Comparison of ENCODE assay signal across 1 cellular context in genomic region chr1:232950197-232950918, GRCh38.
TF ChIP-seq lines count a peak whose summit lies in the region.

A gene with protein sequence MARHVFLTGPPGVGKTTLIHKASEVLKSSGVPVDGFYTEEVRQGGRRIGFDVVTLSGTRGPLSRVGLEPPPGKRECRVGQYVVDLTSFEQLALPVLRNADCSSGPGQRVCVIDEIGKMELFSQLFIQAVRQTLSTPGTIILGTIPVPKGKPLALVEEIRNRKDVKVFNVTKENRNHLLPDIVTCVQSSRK (plus strand): TSS chr1:232950611. CDS start chr1:232950711, 100 bp downstream.

TF ChIP-seq in HEK293, 187 proteins besides CTCF, POLR2A, EP300 and RAD21 (continued from another document and continues in another):
- TF ChIP-seq PRDM4 (tag by site-specific recombination; IDR thresholded peaks at IDR 0.05) (no peak), ZNF843 (tag by site-specific recombination; IDR thresholded peaks at IDR 0.05) (no peak), ZBTB21 (tag by site-specific recombination; IDR thresholded peaks at IDR 0.05) (no peak), ZNF600 (tag by site-specific recombination; IDR thresholded peaks at IDR 0.05) (peak; percentile 85), ZNF114 (tag by site-specific recombination; IDR thresholded peaks at IDR 0.05) (no peak), ZFHX2 (tag by site-specific recombination; conservative IDR thresholded peaks at IDR 0.05) (peak; percentile 72), ZNF76 (tag by site-specific recombination; IDR thresholded peaks at IDR 0.05; ENCODE audit: borderline replicate concordance, low read depth) (no peak; the same call in 1 of the 2 replicates), PBX3 (CRISPR knock-in tag; IDR thresholded peaks at IDR 0.05) (no peak), ZNF248 (tag by site-specific recombination; IDR thresholded peaks at IDR 0.05) (no peak), IKZF3 (tag by site-specific recombination; IDR thresholded peaks at IDR 0.05) (0 out of 2 replicates have a peak, but pooled peaks have one; percentile 37), FEZF1 (tag by site-specific recombination; IDR thresholded peaks at IDR 0.05) (no peak), ZNF530 (tag by site-specific recombination; IDR thresholded peaks at IDR 0.05; ENCODE audit: low read depth) (no peak), ZNF521 (tag by site-specific recombination; IDR thresholded peaks at IDR 0.05) (no peak), ZIC2 (tag by site-specific recombination; IDR thresholded peaks at IDR 0.05) (no peak), ZNF585B (tag by site-specific recombination; IDR thresholded peaks at IDR 0.05) (no peak), MZF1 (tag by site-specific recombination; IDR thresholded peaks at IDR 0.05; ENCODE audit: borderline replicate concordance) (peak; percentile 69; the same call in 1 of the 2 replicates), ZNF501 (tag by site-specific recombination; IDR thresholded peaks at IDR 0.05) (peak; percentile 80), PATZ1 (tag by site-specific recombination; IDR thresholded peaks at IDR 0.05) (peak; percentile 85), ATF2 (tag by site-specific recombination; IDR thresholded peaks at IDR 0.05; ENCODE audit: low read depth) (no peak), ZNF548 (tag by site-specific recombination; IDR thresholded peaks at IDR 0.05) (no peak), KLF7 (tag by site-specific recombination; IDR thresholded peaks at IDR 0.05; ENCODE audit: borderline replicate concordance) (no peak; the same call in 1 of the 2 replicates), ZNF292 (tag by site-specific recombination; IDR thresholded peaks at IDR 0.05; ENCODE audit: borderline replicate concordance, low read depth) (no peak), ZNF660 (tag by site-specific recombination; IDR thresholded peaks at IDR 0.05) (peak; percentile 27), ZNF416 (tag by site-specific recombination; IDR thresholded peaks at IDR 0.05) (no peak), ZEB2 (tag by site-specific recombination; IDR thresholded peaks at IDR 0.05) (no peak), ZNF24 (tag by site-specific recombination; IDR thresholded peaks at IDR 0.05) (no peak), ZXDB (tag by site-specific recombination; IDR thresholded peaks at IDR 0.05) (peak; percentile 45), ZNF558 (tag by site-specific recombination; IDR thresholded peaks at IDR 0.05) (no peak), ZNF140 (tag by site-specific recombination; IDR thresholded peaks at IDR 0.05) (no peak), ZNF16 (tag by site-specific recombination; IDR thresholded peaks at IDR 0.05; ENCODE audit: low read depth) (no peak), ZNF302 (tag by site-specific recombination; IDR thresholded peaks at IDR 0.05; ENCODE audit: low read depth) (no peak), ZNF133 (tag by site-specific recombination; IDR thresholded peaks at IDR 0.05) (no peak), ZFP69B (tag by site-specific recombination; IDR thresholded peaks at IDR 0.05) (no peak), BCL11B (tag by site-specific recombination; IDR thresholded peaks at IDR 0.05; ENCODE audit: low read depth) (peak; percentile 98), ZNF324 (tag by site-specific recombination; IDR thresholded peaks at IDR 0.05) (0 out of 2 replicates have a peak, but pooled peaks have one; percentile 19), ZNF366 (tag by site-specific recombination; conservative IDR thresholded peaks at IDR 0.05) (no peak)
- TF ChIP-seq, protein P1, sequence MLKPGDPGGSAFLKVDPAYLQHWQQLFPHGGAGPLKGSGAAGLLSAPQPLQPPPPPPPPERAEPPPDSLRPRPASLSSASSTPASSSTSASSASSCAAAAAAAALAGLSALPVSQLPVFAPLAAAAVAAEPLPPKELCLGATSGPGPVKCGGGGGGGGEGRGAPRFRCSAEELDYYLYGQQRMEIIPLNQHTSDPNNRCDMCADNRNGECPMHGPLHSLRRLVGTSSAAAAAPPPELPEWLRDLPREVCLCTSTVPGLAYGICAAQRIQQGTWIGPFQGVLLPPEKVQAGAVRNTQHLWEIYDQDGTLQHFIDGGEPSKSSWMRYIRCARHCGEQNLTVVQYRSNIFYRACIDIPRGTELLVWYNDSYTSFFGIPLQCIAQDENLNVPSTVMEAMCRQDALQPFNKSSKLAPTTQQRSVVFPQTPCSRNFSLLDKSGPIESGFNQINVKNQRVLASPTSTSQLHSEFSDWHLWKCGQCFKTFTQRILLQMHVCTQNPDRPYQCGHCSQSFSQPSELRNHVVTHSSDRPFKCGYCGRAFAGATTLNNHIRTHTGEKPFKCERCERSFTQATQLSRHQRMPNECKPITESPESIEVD (tag by site-specific recombination; IDR thresholded peaks at IDR 0.05): no peak
- TF ChIP-seq, protein P2, sequence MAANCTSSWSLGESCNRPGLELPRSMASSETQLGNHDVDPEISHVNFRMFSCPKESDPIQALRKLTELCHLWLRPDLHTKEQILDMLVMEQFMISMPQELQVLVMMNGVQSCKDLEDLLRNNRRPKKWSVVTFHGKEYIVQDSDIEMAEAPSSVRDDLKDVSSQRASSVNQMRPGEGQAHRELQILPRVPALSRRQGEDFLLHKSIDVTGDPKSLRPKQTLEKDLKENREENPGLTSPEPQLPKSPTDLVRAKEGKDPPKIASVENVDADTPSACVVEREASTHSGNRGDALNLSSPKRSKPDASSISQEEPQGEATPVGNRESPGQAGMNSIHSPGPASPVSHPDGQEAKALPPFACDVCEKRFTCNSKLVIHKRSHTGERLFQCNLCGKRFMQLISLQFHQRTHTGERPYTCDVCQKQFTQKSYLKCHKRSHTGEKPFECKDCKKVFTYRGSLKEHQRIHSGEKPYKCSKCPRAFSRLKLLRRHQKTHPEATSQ (tag by site-specific recombination; IDR thresholded peaks at IDR 0.05): no peak
- TF ChIP-seq, protein P3, sequence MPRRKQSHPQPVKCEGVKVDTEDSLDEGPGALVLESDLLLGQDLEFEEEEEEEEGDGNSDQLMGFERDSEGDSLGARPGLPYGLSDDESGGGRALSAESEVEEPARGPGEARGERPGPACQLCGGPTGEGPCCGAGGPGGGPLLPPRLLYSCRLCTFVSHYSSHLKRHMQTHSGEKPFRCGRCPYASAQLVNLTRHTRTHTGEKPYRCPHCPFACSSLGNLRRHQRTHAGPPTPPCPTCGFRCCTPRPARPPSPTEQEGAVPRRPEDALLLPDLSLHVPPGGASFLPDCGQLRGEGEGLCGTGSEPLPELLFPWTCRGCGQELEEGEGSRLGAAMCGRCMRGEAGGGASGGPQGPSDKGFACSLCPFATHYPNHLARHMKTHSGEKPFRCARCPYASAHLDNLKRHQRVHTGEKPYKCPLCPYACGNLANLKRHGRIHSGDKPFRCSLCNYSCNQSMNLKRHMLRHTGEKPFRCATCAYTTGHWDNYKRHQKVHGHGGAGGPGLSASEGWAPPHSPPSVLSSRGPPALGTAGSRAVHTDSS (tag by site-specific recombination; IDR thresholded peaks at IDR 0.05): no peak
- TF ChIP-seq, protein P4, sequence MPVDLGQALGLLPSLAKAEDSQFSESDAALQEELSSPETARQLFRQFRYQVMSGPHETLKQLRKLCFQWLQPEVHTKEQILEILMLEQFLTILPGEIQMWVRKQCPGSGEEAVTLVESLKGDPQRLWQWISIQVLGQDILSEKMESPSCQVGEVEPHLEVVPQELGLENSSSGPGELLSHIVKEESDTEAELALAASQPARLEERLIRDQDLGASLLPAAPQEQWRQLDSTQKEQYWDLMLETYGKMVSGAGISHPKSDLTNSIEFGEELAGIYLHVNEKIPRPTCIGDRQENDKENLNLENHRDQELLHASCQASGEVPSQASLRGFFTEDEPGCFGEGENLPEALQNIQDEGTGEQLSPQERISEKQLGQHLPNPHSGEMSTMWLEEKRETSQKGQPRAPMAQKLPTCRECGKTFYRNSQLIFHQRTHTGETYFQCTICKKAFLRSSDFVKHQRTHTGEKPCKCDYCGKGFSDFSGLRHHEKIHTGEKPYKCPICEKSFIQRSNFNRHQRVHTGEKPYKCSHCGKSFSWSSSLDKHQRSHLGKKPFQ (tag by site-specific recombination; IDR thresholded peaks at IDR 0.05): no peak
- TF ChIP-seq, protein P5, sequence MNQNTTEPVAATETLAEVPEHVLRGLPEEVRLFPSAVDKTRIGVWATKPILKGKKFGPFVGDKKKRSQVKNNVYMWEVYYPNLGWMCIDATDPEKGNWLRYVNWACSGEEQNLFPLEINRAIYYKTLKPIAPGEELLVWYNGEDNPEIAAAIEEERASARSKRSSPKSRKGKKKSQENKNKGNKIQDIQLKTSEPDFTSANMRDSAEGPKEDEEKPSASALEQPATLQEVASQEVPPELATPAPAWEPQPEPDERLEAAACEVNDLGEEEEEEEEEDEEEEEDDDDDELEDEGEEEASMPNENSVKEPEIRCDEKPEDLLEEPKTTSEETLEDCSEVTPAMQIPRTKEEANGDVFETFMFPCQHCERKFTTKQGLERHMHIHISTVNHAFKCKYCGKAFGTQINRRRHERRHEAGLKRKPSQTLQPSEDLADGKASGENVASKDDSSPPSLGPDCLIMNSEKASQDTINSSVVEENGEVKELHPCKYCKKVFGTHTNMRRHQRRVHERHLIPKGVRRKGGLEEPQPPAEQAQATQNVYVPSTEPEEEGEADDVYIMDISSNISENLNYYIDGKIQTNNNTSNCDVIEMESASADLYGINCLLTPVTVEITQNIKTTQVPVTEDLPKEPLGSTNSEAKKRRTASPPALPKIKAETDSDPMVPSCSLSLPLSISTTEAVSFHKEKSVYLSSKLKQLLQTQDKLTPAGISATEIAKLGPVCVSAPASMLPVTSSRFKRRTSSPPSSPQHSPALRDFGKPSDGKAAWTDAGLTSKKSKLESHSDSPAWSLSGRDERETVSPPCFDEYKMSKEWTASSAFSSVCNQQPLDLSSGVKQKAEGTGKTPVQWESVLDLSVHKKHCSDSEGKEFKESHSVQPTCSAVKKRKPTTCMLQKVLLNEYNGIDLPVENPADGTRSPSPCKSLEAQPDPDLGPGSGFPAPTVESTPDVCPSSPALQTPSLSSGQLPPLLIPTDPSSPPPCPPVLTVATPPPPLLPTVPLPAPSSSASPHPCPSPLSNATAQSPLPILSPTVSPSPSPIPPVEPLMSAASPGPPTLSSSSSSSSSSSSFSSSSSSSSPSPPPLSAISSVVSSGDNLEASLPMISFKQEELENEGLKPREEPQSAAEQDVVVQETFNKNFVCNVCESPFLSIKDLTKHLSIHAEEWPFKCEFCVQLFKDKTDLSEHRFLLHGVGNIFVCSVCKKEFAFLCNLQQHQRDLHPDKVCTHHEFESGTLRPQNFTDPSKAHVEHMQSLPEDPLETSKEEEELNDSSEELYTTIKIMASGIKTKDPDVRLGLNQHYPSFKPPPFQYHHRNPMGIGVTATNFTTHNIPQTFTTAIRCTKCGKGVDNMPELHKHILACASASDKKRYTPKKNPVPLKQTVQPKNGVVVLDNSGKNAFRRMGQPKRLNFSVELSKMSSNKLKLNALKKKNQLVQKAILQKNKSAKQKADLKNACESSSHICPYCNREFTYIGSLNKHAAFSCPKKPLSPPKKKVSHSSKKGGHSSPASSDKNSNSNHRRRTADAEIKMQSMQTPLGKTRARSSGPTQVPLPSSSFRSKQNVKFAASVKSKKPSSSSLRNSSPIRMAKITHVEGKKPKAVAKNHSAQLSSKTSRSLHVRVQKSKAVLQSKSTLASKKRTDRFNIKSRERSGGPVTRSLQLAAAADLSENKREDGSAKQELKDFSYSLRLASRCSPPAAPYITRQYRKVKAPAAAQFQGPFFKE (tag by site-specific recombination; IDR thresholded peaks at IDR 0.05; ENCODE audit: borderline replicate concordance): no peak
- TF ChIP-seq, protein P6, sequence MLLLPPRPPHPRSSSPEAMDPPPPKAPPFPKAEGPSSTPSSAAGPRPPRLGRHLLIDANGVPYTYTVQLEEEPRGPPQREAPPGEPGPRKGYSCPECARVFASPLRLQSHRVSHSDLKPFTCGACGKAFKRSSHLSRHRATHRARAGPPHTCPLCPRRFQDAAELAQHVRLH (tag by site-specific recombination; IDR thresholded peaks at IDR 0.05): peak; percentile 79; the same call in 1 of the 2 replicates
